ENCODE assay signal across 23 cellular contexts in the genomic region with DNA sequence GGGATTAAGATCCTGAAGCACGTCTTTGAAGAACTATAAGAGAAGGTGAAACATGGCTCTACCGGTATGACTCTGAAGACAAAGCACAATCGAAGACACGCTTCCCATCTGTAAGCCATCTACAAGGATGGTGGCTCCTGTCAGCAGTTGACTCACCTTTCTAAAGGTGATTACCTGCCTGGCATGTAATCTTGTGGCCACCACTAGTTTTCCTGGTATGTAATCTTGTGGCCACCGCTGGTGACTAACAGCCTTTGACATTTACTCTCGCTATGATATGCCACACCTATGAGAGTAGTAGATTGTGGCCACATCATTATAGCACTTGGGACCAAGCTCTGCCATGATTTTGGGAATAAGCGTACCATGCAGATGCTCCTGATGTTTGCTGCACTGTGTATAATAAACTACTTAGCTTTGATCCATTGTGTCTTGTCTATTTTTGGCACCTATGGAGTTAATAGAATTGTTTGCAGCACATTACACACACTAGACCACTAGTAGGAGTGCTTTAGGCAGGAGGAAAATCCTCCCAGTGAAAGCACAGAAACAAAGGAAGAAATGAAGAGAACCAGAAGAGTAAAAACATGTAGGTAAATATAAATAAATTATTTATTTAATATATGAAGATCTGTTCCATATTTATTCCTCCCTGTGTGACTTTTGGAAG. TPM values are rescaled to one million over a fixed set of nuclear protein-coding genes. Genes with fewer than 3 reads are reported as not detected.
"Had no signal": no experiment of that assay in that cellular context is flagged by ENCODE, and none has a peak within 500 bp of the region (broad histone marks: within the 10 kb centered on the region; RNA-seq: fewer than 3 reads in every experiment).

No MANE protein-coding gene starts in this region.

- H3K27me3 ChIP-seq: uterus had no signal

- H3K27ac ChIP-seq: left lung, tibial artery, uterus had no signal

- H3K36me3 ChIP-seq: left lung, tibial artery, uterus had no signal

- H3K9me3 ChIP-seq: left lung, tibial artery, uterus had no signal

- ATAC-seq: activated CD8-positive, alpha-beta memory T cell treated with anti-CD3 and anti-CD28 coated beads, Interleukin-2, amount 10 ng/mL, durations not matched to agents 7 days and 5 days; effector memory CD8-positive, alpha-beta T cell; left lung had no signal

- DNase-seq: activated CD4-positive, alpha-beta memory T cell treated with anti-CD3 and anti-CD28 coated beads, Interleukin-2, amount 10 ng/mL, durations not matched to agents 7 days and 5 days; activated CD4-positive, alpha-beta T cell treated with anti-CD3 and anti-CD28 coated beads for 48 hours; activated CD4-positive, CD25-positive, alpha-beta regulatory T cell; activated CD8-positive, alpha-beta memory T cell treated with anti-CD3 and anti-CD28 coated beads, Interleukin-2, amount 10 ng/mL, durations not matched to agents 7 days and 5 days; amniotic stem cell; effector memory CD8-positive, alpha-beta T cell; foreskin melanocyte; hypothalamus; kidney; left lung; occipital lobe; retina; stimulated activated CD4-positive, alpha-beta T cell treated with anti-CD3 and anti-CD28 coated beads, Interleukin-12 subunit alpha, Interleukin-12 subunit beta, amount 100 ng/mL, for 4 hours; stimulated activated CD4-positive, alpha-beta T cell treated with anti-CD3 and anti-CD28 coated beads, Interleukin-1b, Interleukin-23, amount 100 ng/mL, for 48 hours; stimulated activated CD8-positive, alpha-beta memory T cell treated with anti-CD3 and anti-CD28 coated beads, Interleukin-4, amount 100 ng/mL, for 48 hours; stimulated activated naive CD4-positive, alpha-beta T cell; substantia nigra; tibial artery; uterus had no signal

- H3K4me3 ChIP-seq: left lung, tibial artery, uterus had no signal

- H3K4me1 ChIP-seq: tibial artery, uterus had no signal

RNA-seq across cellular contexts. Expression of gene VAX1, which starts 59.8 kb away (rescaled TPM):
- total RNA-seq: activated CD4-positive, alpha-beta memory T cell treated with anti-CD3 and anti-CD28 coated beads, Interleukin-2, amount 10 ng/mL, durations not matched to agents 7 days and 5 days; activated CD8-positive, alpha-beta memory T cell treated with anti-CD3 and anti-CD28 coated beads, Interleukin-2, amount 10 ng/mL, durations not matched to agents 7 days and 5 days; cardiac septum; dermis microvascular lymphatic vessel endothelial cell; fibroblast of lung; kidney; left lung; posterior vena cava; uterus had no signal
- polyA plus RNA-seq: fibroblast of lung had no signal
